Comparison of ENCODE assay signal across 24 cellular contexts in genomic region chr14:100731846-100732765, GRCh38. TPM values are rescaled to one million over a fixed set of nuclear protein-coding genes. Genes with fewer than 3 reads are reported as not detected.
"Had no signal": no experiment of that assay in that cellular context is flagged by ENCODE, and none has a peak within 500 bp of the region (broad histone marks: within the 10 kb centered on the region; RNA-seq: fewer than 3 reads in every experiment).

No MANE protein-coding gene starts in this region.

- H3K4me3 ChIP-seq: colonic mucosa, left lung, skin epidermis, stomach had no signal

- H3K4me3 Mint-ChIP-seq: activated CD4-positive, alpha-beta T cell treated with anti-CD3 and anti-CD28 coated beads, Interleukin-2, amount 10 ng/mL, durations not matched to agents 24 days and 14 days; activated CD8-positive, alpha-beta T cell treated with anti-CD3 and anti-CD28 coated beads, Interleukin-2, amount 10 ng/mL, durations not matched to agents 7 days and 5 days; activated naive CD8-positive, alpha-beta T cell treated with anti-CD3 and anti-CD28 coated beads, Interleukin-2, amount 10 ng/mL, durations not matched to agents 7 days and 5 days; activated T-cell treated with anti-CD3 and anti-CD28 coated beads, Interleukin-2, amount 50 U/mL, for 24 hours; endodermal cell had no signal

- H3K9me3 ChIP-seq: colonic mucosa, left lung, stomach had no signal

- H3K9me3 Mint-ChIP-seq: activated CD4-positive, alpha-beta T cell treated with anti-CD3 and anti-CD28 coated beads, Interleukin-2, amount 10 ng/mL, durations not matched to agents 24 days and 14 days; activated naive CD8-positive, alpha-beta T cell treated with anti-CD3 and anti-CD28 coated beads, Interleukin-2, amount 10 ng/mL, durations not matched to agents 7 days and 5 days; activated T-cell treated with anti-CD3 and anti-CD28 coated beads, Interleukin-2, amount 50 U/mL, for 24 hours; activated T-helper 2 cell treated with anti-CD3 and anti-CD28 coated beads, Interferon-gamma antibody, Interleukin-2, Interleukin-4, amounts not matched to agents 10 μg/mL and 5 μg/mL and 100 μg/mL, durations not matched to agents 14 hours and 24 hours and 36 hours; endodermal cell had no signal

- DNase-seq: activated CD4-positive, alpha-beta T cell treated with anti-CD3 and anti-CD28 coated beads, Interleukin-2, amount 10 ng/mL, durations not matched to agents 24 days and 14 days; activated CD8-positive, alpha-beta T cell treated with anti-CD3 and anti-CD28 coated beads, Interleukin-2, amount 10 ng/mL, durations not matched to agents 7 days and 5 days; activated naive CD4-positive, alpha-beta T cell treated with Interleukin-2 at 50 U/mL for 16 hours; activated naive CD8-positive, alpha-beta T cell treated with anti-CD3 and anti-CD28 coated beads, Interleukin-2, amount 10 ng/mL, durations not matched to agents 7 days and 5 days; activated T-cell treated with anti-CD3 and anti-CD28 coated beads, Interleukin-2, amount 50 U/mL, for 24 hours; brain microvascular endothelial cell; central memory CD4-positive, alpha-beta T cell; colonic mucosa; endodermal cell; foreskin fibroblast; hippocampal formation; mammary epithelial cell; stimulated activated CD4-positive, alpha-beta T cell treated with anti-CD3 and anti-CD28 coated beads, Interleukin-4, amount 100 ng/mL, for 1 hour; stomach; T1000; trophoblast cell had no signal

- H3K27ac ChIP-seq: brain microvascular endothelial cell, colonic mucosa, epithelial cell of prostate, left lung, skin epidermis, stomach had no signal

- FAIRE-seq: islet of Langerhans had no signal

- H3K36me3 ChIP-seq: brain microvascular endothelial cell, colonic mucosa, left lung, stomach had no signal

- ATAC-seq: activated CD8-positive, alpha-beta T cell treated with anti-CD3 and anti-CD28 coated beads, Interleukin-2, amount 10 ng/mL, durations not matched to agents 7 days and 5 days had no signal

- H3K36me3 Mint-ChIP-seq: activated naive CD8-positive, alpha-beta T cell treated with anti-CD3 and anti-CD28 coated beads, Interleukin-2, amount 10 ng/mL, durations not matched to agents 7 days and 5 days had no signal

- H3K4me1 Mint-ChIP-seq: activated CD4-positive, alpha-beta T cell treated with anti-CD3 and anti-CD28 coated beads, Interleukin-2, amount 10 ng/mL, durations not matched to agents 24 days and 14 days; activated naive CD8-positive, alpha-beta T cell treated with anti-CD3 and anti-CD28 coated beads, Interleukin-2, amount 10 ng/mL, durations not matched to agents 7 days and 5 days had no signal

- H3K4me1 ChIP-seq: colonic mucosa, left lung had no signal

- H3K27ac Mint-ChIP-seq: activated CD4-positive, alpha-beta T cell treated with anti-CD3 and anti-CD28 coated beads, Interleukin-2, amount 10 ng/mL, durations not matched to agents 24 days and 14 days; activated CD8-positive, alpha-beta T cell treated with anti-CD3 and anti-CD28 coated beads, Interleukin-2, amount 10 ng/mL, durations not matched to agents 7 days and 5 days; activated naive CD8-positive, alpha-beta T cell treated with anti-CD3 and anti-CD28 coated beads, Interleukin-2, amount 10 ng/mL, durations not matched to agents 7 days and 5 days; activated T-cell treated with anti-CD3 and anti-CD28 coated beads, Interleukin-2, amount 50 U/mL, for 24 hours; activated T-helper 2 cell treated with anti-CD3 and anti-CD28 coated beads, Interferon-gamma antibody, Interleukin-2, Interleukin-4, amounts not matched to agents 10 μg/mL and 5 μg/mL and 100 μg/mL, durations not matched to agents 14 hours and 24 hours and 36 hours; endodermal cell had no signal

RNA-seq across cellular contexts. Expression of gene DLK1, which starts 5.4 kb away (rescaled TPM):
- total RNA-seq: activated CD4-positive, alpha-beta T cell treated with anti-CD3 and anti-CD28 coated beads, Interleukin-2, amount 10 ng/mL, durations not matched to agents 24 days and 14 days; activated CD8-positive, alpha-beta T cell treated with anti-CD3 and anti-CD28 coated beads, Interleukin-2, amount 10 ng/mL, durations not matched to agents 7 days and 5 days; activated naive CD8-positive, alpha-beta T cell treated with anti-CD3 and anti-CD28 coated beads, Interleukin-2, amount 10 ng/mL, durations not matched to agents 7 days and 5 days; activated T-helper 2 cell treated with anti-CD3 and anti-CD28 coated beads, Interferon-gamma antibody, Interleukin-2, Interleukin-4, amounts not matched to agents 10 μg/mL and 5 μg/mL and 100 μg/mL, durations not matched to agents 14 hours and 24 hours and 36 hours; glomerular endothelial cell; mammary epithelial cell; myocyte; T-helper 1 cell treated with Interleukin-12 subunit alpha and Interleukin-12 subunit beta and Interleukin-4 antibody, amounts not matched to agents 30 ng/mL and 1 ng/mL, for 36 hours had no signal
- polyA plus RNA-seq: mammary epithelial cell had no signal
